1 cellular context compared by ENCODE assay signal in the genomic region with DNA sequence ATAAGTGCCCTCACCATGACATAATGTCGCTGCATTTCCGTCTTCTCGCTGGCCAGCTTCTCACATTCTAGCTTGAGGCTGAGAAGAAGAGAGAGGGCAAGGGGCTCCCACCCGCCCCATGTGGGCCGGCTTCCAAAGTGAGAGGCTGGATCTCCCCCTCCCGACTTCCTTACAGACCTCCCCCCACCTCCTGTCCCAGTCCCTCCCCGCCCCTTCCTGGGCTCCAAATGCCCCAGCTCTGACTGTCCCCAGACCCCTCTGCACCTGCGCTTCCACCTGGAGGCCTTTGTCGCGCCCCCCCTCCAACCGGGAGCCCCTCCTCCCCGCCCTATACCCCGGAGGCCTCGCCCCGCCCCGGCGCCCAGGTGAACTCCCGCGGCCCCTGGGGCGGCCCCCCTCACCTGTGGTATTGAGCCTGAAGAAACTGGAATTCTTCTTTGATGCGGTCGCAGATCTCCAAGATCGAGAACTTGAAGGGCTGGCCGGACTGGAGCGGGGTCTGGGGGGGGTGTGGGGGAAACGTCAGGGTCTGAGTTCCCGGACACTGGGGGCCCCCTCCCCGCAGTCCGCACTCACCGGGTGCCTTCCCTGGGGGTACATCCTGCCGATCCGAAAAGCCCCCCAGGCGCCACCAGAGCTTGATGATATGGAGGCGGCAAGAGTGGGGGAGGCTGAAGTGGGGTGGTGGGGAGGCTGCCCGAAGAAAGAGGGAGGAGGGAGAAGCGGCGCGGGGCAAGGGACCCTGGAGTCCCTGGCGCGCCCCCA.
TF ChIP-seq lines count a peak whose summit lies in the region.

No MANE protein-coding gene starts in this region.

TF ChIP-seq in HEK293, 187 proteins besides CTCF, POLR2A, EP300 and RAD21 (continued from another document):
- TF ChIP-seq, protein P1, sequence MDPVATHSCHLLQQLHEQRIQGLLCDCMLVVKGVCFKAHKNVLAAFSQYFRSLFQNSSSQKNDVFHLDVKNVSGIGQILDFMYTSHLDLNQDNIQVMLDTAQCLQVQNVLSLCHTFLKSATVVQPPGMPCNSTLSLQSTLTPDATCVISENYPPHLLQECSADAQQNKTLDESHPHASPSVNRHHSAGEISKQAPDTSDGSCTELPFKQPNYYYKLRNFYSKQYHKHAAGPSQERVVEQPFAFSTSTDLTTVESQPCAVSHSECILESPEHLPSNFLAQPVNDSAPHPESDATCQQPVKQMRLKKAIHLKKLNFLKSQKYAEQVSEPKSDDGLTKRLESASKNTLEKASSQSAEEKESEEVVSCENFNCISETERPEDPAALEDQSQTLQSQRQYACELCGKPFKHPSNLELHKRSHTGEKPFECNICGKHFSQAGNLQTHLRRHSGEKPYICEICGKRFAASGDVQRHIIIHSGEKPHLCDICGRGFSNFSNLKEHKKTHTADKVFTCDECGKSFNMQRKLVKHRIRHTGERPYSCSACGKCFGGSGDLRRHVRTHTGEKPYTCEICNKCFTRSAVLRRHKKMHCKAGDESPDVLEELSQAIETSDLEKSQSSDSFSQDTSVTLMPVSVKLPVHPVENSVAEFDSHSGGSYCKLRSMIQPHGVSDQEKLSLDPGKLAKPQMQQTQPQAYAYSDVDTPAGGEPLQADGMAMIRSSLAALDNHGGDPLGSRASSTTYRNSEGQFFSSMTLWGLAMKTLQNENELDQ (tag by site-specific recombination; IDR thresholded peaks at IDR 0.05; ENCODE audit: low read depth), result no peak
- TF ChIP-seq SETDB1 (IDR thresholded peaks at IDR 0.05; ENCODE audit: insufficient read length, low read length) (no peak), ZBTB17 (tag by site-specific recombination; IDR thresholded peaks at IDR 0.05) (no peak), SP2 (tag by site-specific recombination; IDR thresholded peaks at IDR 0.05) (0 out of 2 replicates have a peak, but pooled peaks have one; percentile 11), GLI4 (tag by site-specific recombination; IDR thresholded peaks at IDR 0.05) (no peak), ZNF514 (tag by site-specific recombination; IDR thresholded peaks at IDR 0.05) (no peak), MZF1 (tag by site-specific recombination; IDR thresholded peaks at IDR 0.05; ENCODE audit: borderline replicate concordance) (no peak), ZNF792 (tag by site-specific recombination; IDR thresholded peaks at IDR 0.05) (no peak), ZXDB (tag by site-specific recombination; IDR thresholded peaks at IDR 0.05) (no peak), KLF1 (tag by site-specific recombination; IDR thresholded peaks at IDR 0.05) (no peak), BCL11B (tag by site-specific recombination; IDR thresholded peaks at IDR 0.05; ENCODE audit: low read depth) (no peak), ZNF785 (tag by site-specific recombination; IDR thresholded peaks at IDR 0.05) (no peak), ZNF16 (tag by site-specific recombination; IDR thresholded peaks at IDR 0.05; ENCODE audit: low read depth) (no peak), ZNF677 (tag by site-specific recombination; IDR thresholded peaks at IDR 0.05) (no peak), RBAK (tag by site-specific recombination; IDR thresholded peaks at IDR 0.05) (no peak)
- TF ChIP-seq, protein P2, sequence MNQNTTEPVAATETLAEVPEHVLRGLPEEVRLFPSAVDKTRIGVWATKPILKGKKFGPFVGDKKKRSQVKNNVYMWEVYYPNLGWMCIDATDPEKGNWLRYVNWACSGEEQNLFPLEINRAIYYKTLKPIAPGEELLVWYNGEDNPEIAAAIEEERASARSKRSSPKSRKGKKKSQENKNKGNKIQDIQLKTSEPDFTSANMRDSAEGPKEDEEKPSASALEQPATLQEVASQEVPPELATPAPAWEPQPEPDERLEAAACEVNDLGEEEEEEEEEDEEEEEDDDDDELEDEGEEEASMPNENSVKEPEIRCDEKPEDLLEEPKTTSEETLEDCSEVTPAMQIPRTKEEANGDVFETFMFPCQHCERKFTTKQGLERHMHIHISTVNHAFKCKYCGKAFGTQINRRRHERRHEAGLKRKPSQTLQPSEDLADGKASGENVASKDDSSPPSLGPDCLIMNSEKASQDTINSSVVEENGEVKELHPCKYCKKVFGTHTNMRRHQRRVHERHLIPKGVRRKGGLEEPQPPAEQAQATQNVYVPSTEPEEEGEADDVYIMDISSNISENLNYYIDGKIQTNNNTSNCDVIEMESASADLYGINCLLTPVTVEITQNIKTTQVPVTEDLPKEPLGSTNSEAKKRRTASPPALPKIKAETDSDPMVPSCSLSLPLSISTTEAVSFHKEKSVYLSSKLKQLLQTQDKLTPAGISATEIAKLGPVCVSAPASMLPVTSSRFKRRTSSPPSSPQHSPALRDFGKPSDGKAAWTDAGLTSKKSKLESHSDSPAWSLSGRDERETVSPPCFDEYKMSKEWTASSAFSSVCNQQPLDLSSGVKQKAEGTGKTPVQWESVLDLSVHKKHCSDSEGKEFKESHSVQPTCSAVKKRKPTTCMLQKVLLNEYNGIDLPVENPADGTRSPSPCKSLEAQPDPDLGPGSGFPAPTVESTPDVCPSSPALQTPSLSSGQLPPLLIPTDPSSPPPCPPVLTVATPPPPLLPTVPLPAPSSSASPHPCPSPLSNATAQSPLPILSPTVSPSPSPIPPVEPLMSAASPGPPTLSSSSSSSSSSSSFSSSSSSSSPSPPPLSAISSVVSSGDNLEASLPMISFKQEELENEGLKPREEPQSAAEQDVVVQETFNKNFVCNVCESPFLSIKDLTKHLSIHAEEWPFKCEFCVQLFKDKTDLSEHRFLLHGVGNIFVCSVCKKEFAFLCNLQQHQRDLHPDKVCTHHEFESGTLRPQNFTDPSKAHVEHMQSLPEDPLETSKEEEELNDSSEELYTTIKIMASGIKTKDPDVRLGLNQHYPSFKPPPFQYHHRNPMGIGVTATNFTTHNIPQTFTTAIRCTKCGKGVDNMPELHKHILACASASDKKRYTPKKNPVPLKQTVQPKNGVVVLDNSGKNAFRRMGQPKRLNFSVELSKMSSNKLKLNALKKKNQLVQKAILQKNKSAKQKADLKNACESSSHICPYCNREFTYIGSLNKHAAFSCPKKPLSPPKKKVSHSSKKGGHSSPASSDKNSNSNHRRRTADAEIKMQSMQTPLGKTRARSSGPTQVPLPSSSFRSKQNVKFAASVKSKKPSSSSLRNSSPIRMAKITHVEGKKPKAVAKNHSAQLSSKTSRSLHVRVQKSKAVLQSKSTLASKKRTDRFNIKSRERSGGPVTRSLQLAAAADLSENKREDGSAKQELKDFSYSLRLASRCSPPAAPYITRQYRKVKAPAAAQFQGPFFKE (tag by site-specific recombination; IDR thresholded peaks at IDR 0.05; ENCODE audit: borderline replicate concordance), result no peak
- TF ChIP-seq, protein P3, sequence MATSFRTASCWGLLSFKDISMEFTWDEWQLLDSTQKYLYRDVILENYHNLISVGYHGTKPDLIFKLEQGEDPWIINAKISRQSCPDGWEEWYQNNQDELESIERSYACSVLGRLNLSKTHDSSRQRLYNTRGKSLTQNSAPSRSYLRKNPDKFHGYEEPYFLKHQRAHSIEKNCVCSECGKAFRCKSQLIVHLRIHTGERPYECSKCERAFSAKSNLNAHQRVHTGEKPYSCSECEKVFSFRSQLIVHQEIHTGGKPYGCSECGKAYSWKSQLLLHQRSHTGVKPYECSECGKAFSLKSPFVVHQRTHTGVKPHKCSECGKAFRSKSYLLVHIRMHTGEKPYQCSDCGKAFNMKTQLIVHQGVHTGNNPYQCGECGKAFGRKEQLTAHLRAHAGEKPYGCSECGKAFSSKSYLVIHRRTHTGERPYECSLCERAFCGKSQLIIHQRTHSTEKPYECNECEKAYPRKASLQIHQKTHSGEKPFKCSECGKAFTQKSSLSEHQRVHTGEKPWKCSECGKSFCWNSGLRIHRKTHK (tag by site-specific recombination; IDR thresholded peaks at IDR 0.05), result no peak
TF ChIP-seq in HEK293: peak in this region for 11.
